In genomic region chr17:39114744-39115534, GRCh38 we compare ENCODE assay signal across 17 cellular contexts. TPM values are rescaled to one million over a fixed set of nuclear protein-coding genes. Genes with fewer than 3 reads are reported as not detected.
DNase-seq lines count a peak whose midpoint lies in the region; ATAC-seq and TF ChIP-seq lines count a peak whose summit lies in the region.
"Had no signal": no experiment of that assay in that cellular context is flagged by ENCODE, and none has a peak within 500 bp of the region (broad histone marks: within the 10 kb centered on the region; RNA-seq: fewer than 3 reads in every experiment).

No MANE protein-coding gene starts in this region.

- H3K9ac ChIP-seq in fibroblast of lung (ENCODE audit: insufficient read depth, low read length): no peak overlapping the region

- no peaks in the 10 kb centered on the region for H3K79me2 ChIP-seq in fibroblast of lung (ENCODE audit: control insufficient read depth, insufficient read depth, low read length)

- H4K20me1 ChIP-seq in fibroblast of lung (ENCODE audit: control insufficient read depth, extremely low read depth, insufficient read depth, low read length): no peaks in the 10 kb centered on the region

- ATAC-seq in HG02610 (IDR thresholded peaks at IDR 0.05; ENCODE audit: unreplicated experiment) (no peak), GM19324 (IDR thresholded peaks at IDR 0.05; ENCODE audit: low FRiP score, unreplicated experiment) (no peak)

- H3K27me3 ChIP-seq in MG63 (no peaks in the 10 kb centered on the region), fibroblast of lung (ENCODE audit: control insufficient read depth, insufficient read depth, low read length) (peaks cover 6% of the 10 kb centered on the region)
- H3K27me3 ChIP-seq: breast epithelium, SJSA1 had no signal

- H3K36me3 ChIP-seq in MG63 (no peaks in the 10 kb centered on the region), fibroblast of lung (ENCODE audit: control insufficient read depth, insufficient read depth, low read length) (no peaks in the 10 kb centered on the region)
- H3K36me3 ChIP-seq: breast epithelium, SJSA1 had no signal

- H3K27ac ChIP-seq in fibroblast of lung (ENCODE audit: insufficient read depth, low read length): peak overlapping the region; percentile 46
- H3K27ac ChIP-seq: SJSA1 had no signal

- H3K4me3 ChIP-seq in MG63 (no peak overlapping the region), fibroblast of lung (replicated peaks in 1 of 4; ENCODE audit: control extremely low read depth in 1 of 4, insufficient read depth in 1 of 4, low read depth in 3 of 4, low read length in 4 of 4) (no peak overlapping the region)
- H3K4me3 ChIP-seq: breast epithelium, SJSA1 had no signal

- H3K9me3 ChIP-seq in MG63: no peaks in the 10 kb centered on the region
- no peaks in the 10 kb centered on the region for H3K9me3 ChIP-seq in fibroblast of lung (ENCODE audit: control insufficient read depth, insufficient read depth, low read depth, low read length)
- H3K9me3 ChIP-seq: breast epithelium, SJSA1 had no signal

- peak overlapping the region; percentile 92 for H2AFZ ChIP-seq in fibroblast of lung (ENCODE audit: low read length)

- DNase-seq in AG20443 (ENCODE audit: low spot score) (peak; percentile 79), MG63 (peak; percentile 80), fibroblast of lung (ENCODE audit: low read depth in 2 of 2) (peak in 1 of 2 donors; percentile 25), renal cortical epithelial cell (ENCODE audit: low read depth) (peak; percentile 51), putamen (ENCODE audit: low spot score) (no peak), SKM-1 (lab: John Stamatoyannopoulos, UW; ENCODE audit: unreplicated experiment) (no peak)
- DNase-seq: CD8-positive, alpha-beta memory T cell; NCI-H1048; NCI-H748 treated with DMSO at 0.1 percent for 48 hours; stimulated activated naive CD4-positive, alpha-beta T cell treated with Interleukin-2 at 50 U/mL for 16 hours had no signal

- peak overlapping the region; percentile 81 for H3K4me2 ChIP-seq in fibroblast of lung (ENCODE audit: extremely low read depth, insufficient read depth, low read length)

- peaks cover 13% of the 10 kb centered on the region for H3K4me1 ChIP-seq in fibroblast of lung (ENCODE audit: control insufficient read depth, extremely low read depth, insufficient read depth, low read length)
- H3K4me1 ChIP-seq: breast epithelium, SJSA1 had no signal

- TF ChIP-seq CTCF in fibroblast of lung (conservative IDR thresholded peaks at IDR 0.05 in 1 of 2, IDR thresholded peaks at IDR 0.05 in 1 of 2; ENCODE audit: low read depth in 1 of 2, low read length in 2 of 2): no peak

RNA-seq across cellular contexts. Expression of gene PLXDC1, which starts 36.5 kb away (rescaled TPM):
- total RNA-seq in MG63 (2014; rRNA removed; shearing (Covaris generic); ENCODE audit: low replicate concordance): not detected in 2 replicates
- 4.1 and 6.3 TPM in 2 replicates for total RNA-seq in fibroblast of lung
- polyA plus RNA-seq in fibroblast of lung: 4.7 and 5.8 TPM in 2 replicates
- 2.8 and 4.2 TPM in 2 replicates for polyA plus RNA-seq in fibroblast of lung (2012)
- 9.7 and 17.0 TPM in 2 replicates for polyA minus RNA-seq in fibroblast of lung (ENCODE audit: low replicate concordance)
- total RNA-seq in renal cortical epithelial cell: not detected in 2 replicates
- total RNA-seq: SJSA1 had no signal

RNA-seq across cellular contexts. Expression of gene ARL5C, which starts 51.0 kb away (rescaled TPM):
- not detected in 2 replicates for total RNA-seq in MG63 (2014; rRNA removed; shearing (Covaris generic); ENCODE audit: low replicate concordance)
- not detected in 2 replicates for total RNA-seq in fibroblast of lung
- polyA plus RNA-seq in fibroblast of lung: not detected in 2 replicates
- not detected in 2 replicates for polyA plus RNA-seq in fibroblast of lung (2012)
- polyA minus RNA-seq in fibroblast of lung (ENCODE audit: low replicate concordance): not detected in 2 replicates
- total RNA-seq in renal cortical epithelial cell: not detected in 2 replicates
- total RNA-seq: breast epithelium; CD8-positive, alpha-beta memory T cell; SJSA1 had no signal
- polyA plus RNA-seq: CD8-positive, alpha-beta memory T cell; esophagus; keratinocyte; neural cell had no signal

Comparison
In these comparisons a context has a peak if more than half of its experiments do, and no peak if none do; other contexts are left out.
1. DNase-seq: peak in AG20443 (single experiment), MG63 (single experiment) and renal cortical epithelial cell (single experiment); none in putamen (single experiment) and SKM-1 (single experiment).